Comparison of ENCODE assay signal across 23 cellular contexts in the genomic region with DNA sequence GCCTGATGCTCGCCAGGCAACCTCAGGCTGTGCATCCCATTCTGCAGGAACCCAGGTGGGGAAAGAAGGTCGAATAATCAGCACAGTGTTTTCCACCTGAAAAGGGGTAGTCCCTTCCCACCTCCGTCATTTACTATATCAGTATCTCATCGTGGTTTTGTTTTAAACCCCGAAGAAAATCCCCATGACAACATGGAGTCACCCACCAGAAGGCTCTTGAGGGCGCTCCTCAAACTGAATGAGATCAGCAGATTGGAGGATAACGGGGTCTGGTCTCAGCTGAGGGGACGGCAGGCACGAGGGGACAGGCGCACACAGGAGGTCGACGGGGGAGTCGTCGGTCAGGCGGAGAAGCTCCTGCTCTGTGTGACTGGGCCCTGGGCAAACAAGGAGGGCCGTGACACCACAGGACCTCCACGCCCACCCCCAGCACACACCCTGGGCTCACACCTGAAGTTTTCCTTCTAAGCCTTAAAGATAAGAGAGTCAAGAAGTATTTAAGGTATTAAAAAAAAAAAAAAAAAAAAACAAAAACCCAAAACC. TPM values are rescaled to one million over a fixed set of nuclear protein-coding genes. Genes with fewer than 3 reads are reported as not detected.
DNase-seq lines count a peak whose midpoint lies in the region; ATAC-seq, FAIRE-seq and TF ChIP-seq lines count a peak whose summit lies in the region.
"Had no signal": no experiment of that assay in that cellular context is flagged by ENCODE, and none has a peak within 500 bp of the region (broad histone marks: within the 10 kb centered on the region; RNA-seq: fewer than 3 reads in every experiment).

No MANE protein-coding gene starts in this region.

- peaks cover 76% of the 10 kb centered on the region for H3K36me3 ChIP-seq in K562 (ENCODE audit: control insufficient read depth, insufficient read depth, low read length)
- H3K36me3 ChIP-seq in gastrocnemius medialis: peaks cover 2 to 79% of the 10 kb centered on the region in 2 donors

- POLR2A ChIA-PET in activated CD8-positive, alpha-beta T cell treated with anti-CD3 and anti-CD28 coated beads for 36 hours (lab: Charles Lee): no interaction called here
- POLR2A ChIA-PET in activated CD8-positive, alpha-beta T cell treated with anti-CD3 and anti-CD28 coated beads, Interleukin-2, amount 10 ng/mL, durations not matched to agents 7 days and 5 days (lab: Charles Lee): no interaction called here
- POLR2A ChIA-PET in K562 (lab: Yijun Ruan, JAX): interaction anchor here (0.6 to 2.7 kb wide), 2 partner anchors 22 to 1604 kb away, joined by 3 to 16 read pairs; no protein-coding TSS in a partner anchor

- no peak for TF ChIP-seq EP300 in K562 (IDR thresholded peaks at IDR 0.05; ENCODE audit: low read length)

- no peak overlapping the region for H3K9ac ChIP-seq in K562 (ENCODE audit: insufficient read depth in 1 of 2, low read depth in 2 of 2, low read length in 2 of 2)

- ATAC-seq in activated CD8-positive, alpha-beta T cell treated with anti-CD3 and anti-CD28 coated beads for 36 hours: peak; percentile 79
- ATAC-seq in activated CD8-positive, alpha-beta T cell treated with anti-CD3 and anti-CD28 coated beads, Interleukin-2, amount 10 ng/mL, durations not matched to agents 7 days and 5 days: no peak
- peak; percentile 27 for ATAC-seq in T-helper 17 cell
- ATAC-seq in K562: no peak
- ATAC-seq in gastrocnemius medialis: no peak
- ATAC-seq in HG03095 (IDR thresholded peaks at IDR 0.05; ENCODE audit: unreplicated experiment): no peak
- no peak for ATAC-seq in GM18909 (IDR thresholded peaks at IDR 0.05; ENCODE audit: poor library complexity, unreplicated experiment)
- ATAC-seq: lower lobe of right lung had no signal

- no peaks in the 10 kb centered on the region for H4K20me1 ChIP-seq in K562 (replicated peaks; ENCODE audit: control insufficient read depth, insufficient read depth, low read length)

- H3K27ac ChIP-seq in K562 (ENCODE audit: extremely low read depth, low read depth, low read length): no peak overlapping the region
- H3K27ac ChIP-seq in gastrocnemius medialis: peak overlapping the region; percentile 43 to 73 (median 65)
- H3K27ac ChIP-seq: epithelial cell of prostate, heart left ventricle, lower lobe of right lung, PC-9, thyroid gland had no signal

- H3K4me2 ChIP-seq in K562 (ENCODE audit: insufficient read depth, low read length): no peak overlapping the region
- H3K4me2 ChIP-seq: PC-9 had no signal

- no peak for FAIRE-seq in K562 (lab: Jason Lieb, UNC)
- FAIRE-seq: G401.6, GM18507 had no signal

- H3K79me2 ChIP-seq in K562 (ENCODE audit: control insufficient read depth, insufficient read depth, low read length): no peaks in the 10 kb centered on the region

- no peak overlapping the region for H2AFZ ChIP-seq in K562 (ENCODE audit: low read depth, low read length)
- H2AFZ ChIP-seq: PC-9 had no signal

- H3K4me1 ChIP-seq in K562 (replicated peaks in 1 of 2; ENCODE audit: control insufficient read depth in 2 of 2, insufficient read depth in 2 of 2, low read length in 2 of 2) (peaks cover 1 to 4% of the 10 kb centered on the region in 2 experiments; a peak in 3 of 5 replicates), gastrocnemius medialis (peaks cover 0 to 20% of the 10 kb centered on the region in 2 donors)
- H3K4me1 ChIP-seq: BE2C, lower lobe of right lung, thyroid gland had no signal

- in situ Hi-C loops in K562 (cut with MboI): no loop called here
- in situ Hi-C loops in gastrocnemius medialis (cut with MboI; ENCODE audit: low sequenced_read_pairs in 4 of 4): no loop called here

- H3K4me3 ChIP-seq in K562 (no peak overlapping the region), gastrocnemius medialis (no peak overlapping the region)
- H3K4me3 ChIP-seq: heart left ventricle, lower lobe of right lung, PC-9, thyroid gland had no signal

- DNase-seq in activated CD8-positive, alpha-beta T cell treated with anti-CD3 and anti-CD28 coated beads for 36 hours: peak; percentile 53
- DNase-seq in activated CD8-positive, alpha-beta T cell treated with anti-CD3 and anti-CD28 coated beads, Interleukin-2, amount 10 ng/mL, durations not matched to agents 7 days and 5 days: no peak
- DNase-seq in T-helper 17 cell: no peak
- DNase-seq in K562 (ENCODE audit: extremely low read depth in 1 of 4, low spot score in 3 of 4): no peak
- no peak for DNase-seq in gastrocnemius medialis
- no peak for DNase-seq in SKM-1 (lab: John Stamatoyannopoulos, UW; ENCODE audit: unreplicated experiment)
- DNase-seq: BE2C; DMS53; heart left ventricle; kidney glomerular epithelial cell; lower lobe of right lung; NCI-H146; NCI-H510A; PC-9; SHP77 treated with DMSO at 0.1 percent for 48 hours; stimulated activated naive CD4-positive, alpha-beta T cell; thyroid gland had no signal

- no peaks in the 10 kb centered on the region for H3K9me3 Mint-ChIP-seq in activated CD8-positive, alpha-beta T cell treated with anti-CD3 and anti-CD28 coated beads for 36 hours
- H3K9me3 Mint-ChIP-seq in activated CD8-positive, alpha-beta T cell treated with anti-CD3 and anti-CD28 coated beads, Interleukin-2, amount 10 ng/mL, durations not matched to agents 7 days and 5 days (ENCODE audit: insufficient read depth): no peaks in the 10 kb centered on the region
- H3K9me3 Mint-ChIP-seq: brain had no signal

- no peak for TF ChIP-seq RAD21 in K562 (CRISPR knock-in tag; conservative IDR thresholded peaks at IDR 0.05 in 1 of 2, IDR thresholded peaks at IDR 0.05 in 1 of 2)

- no peaks in the 10 kb centered on the region for H3K9me1 ChIP-seq in K562 (ENCODE audit: control insufficient read depth, insufficient read depth, low read length)

- CTCF ChIA-PET in activated CD8-positive, alpha-beta T cell treated with anti-CD3 and anti-CD28 coated beads for 36 hours (lab: Charles Lee): no interaction called here
- CTCF ChIA-PET in activated CD8-positive, alpha-beta T cell treated with anti-CD3 and anti-CD28 coated beads, Interleukin-2, amount 10 ng/mL, durations not matched to agents 7 days and 5 days (lab: Charles Lee): no interaction called here
- CTCF ChIA-PET in K562 (lab: Yijun Ruan, JAX; ENCODE audit: low intra/inter-chr PET ratio): no interaction called here

- no peak overlapping the region for H3K4me3 Mint-ChIP-seq in activated CD8-positive, alpha-beta T cell treated with anti-CD3 and anti-CD28 coated beads for 36 hours
- no peak overlapping the region for H3K4me3 Mint-ChIP-seq in activated CD8-positive, alpha-beta T cell treated with anti-CD3 and anti-CD28 coated beads, Interleukin-2, amount 10 ng/mL, durations not matched to agents 7 days and 5 days
- no peak overlapping the region for H3K4me3 Mint-ChIP-seq in T-helper 17 cell
- H3K4me3 Mint-ChIP-seq: brain had no signal

- 78% methylated on average over 13 of the region's 17 CpGs for WGBS in K562 (ENCODE audit: insufficient coverage, low coverage, missing lambda C conversion rate)

- no peaks in the 10 kb centered on the region for H3K27me3 Mint-ChIP-seq in activated CD8-positive, alpha-beta T cell treated with anti-CD3 and anti-CD28 coated beads for 36 hours
- no peaks in the 10 kb centered on the region for H3K27me3 Mint-ChIP-seq in activated CD8-positive, alpha-beta T cell treated with anti-CD3 and anti-CD28 coated beads, Interleukin-2, amount 10 ng/mL, durations not matched to agents 7 days and 5 days (ENCODE audit: low read depth)
- H3K27me3 Mint-ChIP-seq in T-helper 17 cell: no peaks in the 10 kb centered on the region

- TF ChIP-seq POLR2A in K562 (conservative IDR thresholded peaks at IDR 0.05) (no peak), gastrocnemius medialis (IDR thresholded peaks at IDR 0.05) (no peak)

- H3K36me3 Mint-ChIP-seq in activated CD8-positive, alpha-beta T cell treated with anti-CD3 and anti-CD28 coated beads for 36 hours (ENCODE audit: low read depth): peaks cover 67% of the 10 kb centered on the region
- H3K36me3 Mint-ChIP-seq in activated CD8-positive, alpha-beta T cell treated with anti-CD3 and anti-CD28 coated beads, Interleukin-2, amount 10 ng/mL, durations not matched to agents 7 days and 5 days (ENCODE audit: low read depth): peaks cover 80% of the 10 kb centered on the region
- H3K36me3 Mint-ChIP-seq in T-helper 17 cell (ENCODE audit: low read depth): peaks cover 20% of the 10 kb centered on the region

- H3K9me3 ChIP-seq in T-helper 17 cell (ENCODE audit: control insufficient read depth, low read length, poor library complexity, severe bottlenecking) (no peaks in the 10 kb centered on the region), K562 (replicated peaks; ENCODE audit: control insufficient read depth, insufficient read depth, low read depth, low read length) (no peaks in the 10 kb centered on the region), gastrocnemius medialis (no peaks in the 10 kb centered on the region)
- H3K9me3 ChIP-seq: BE2C, heart left ventricle, lower lobe of right lung, thyroid gland had no signal

- BruUV-seq in K562 (replicated peaks; lab: Mats Ljungman, UMichigan): no TSS peak

- intact Hi-C loops in activated CD8-positive, alpha-beta T cell treated with anti-CD3 and anti-CD28 coated beads for 36 hours (cut with micrococcal nuclease): no loop called here
- intact Hi-C loops in K562 (cut with micrococcal nuclease) (no loop called here), gastrocnemius medialis (cut with DNase I; ENCODE audit: low total_unique reads) (no loop called here)

- no peak for TF ChIP-seq CTCF in activated CD8-positive, alpha-beta T cell treated with anti-CD3 and anti-CD28 coated beads for 36 hours (IDR thresholded peaks at IDR 0.05)
- TF ChIP-seq CTCF in K562 (IDR thresholded peaks at IDR 0.05 in 2 of 3, conservative IDR thresholded peaks at IDR 0.05 in 1 of 3; ENCODE audit: insufficient read depth in 2 of 3, low read depth in 1 of 3, low read length in 3 of 3) (no peak), gastrocnemius medialis (IDR thresholded peaks at IDR 0.05 in 4 of 5, conservative IDR thresholded peaks at IDR 0.05 in 1 of 5) (no peak)

- no peaks in the 10 kb centered on the region for H3K27me3 ChIP-seq in K562 (ENCODE audit: control insufficient read depth in 2 of 2, insufficient read depth in 2 of 2, low read length in 2 of 2)
- no peaks in the 10 kb centered on the region for H3K27me3 ChIP-seq in gastrocnemius medialis
- H3K27me3 ChIP-seq: BE2C, heart left ventricle, thyroid gland had no signal

- H3K27ac Mint-ChIP-seq in activated CD8-positive, alpha-beta T cell treated with anti-CD3 and anti-CD28 coated beads for 36 hours: peak overlapping the region; percentile 96
- no peak overlapping the region for H3K27ac Mint-ChIP-seq in activated CD8-positive, alpha-beta T cell treated with anti-CD3 and anti-CD28 coated beads, Interleukin-2, amount 10 ng/mL, durations not matched to agents 7 days and 5 days
- H3K27ac Mint-ChIP-seq in T-helper 17 cell: no peak overlapping the region

- peaks cover 22% of the 10 kb centered on the region for H3K4me1 Mint-ChIP-seq in activated CD8-positive, alpha-beta T cell treated with anti-CD3 and anti-CD28 coated beads for 36 hours (ENCODE audit: low read depth)
- H3K4me1 Mint-ChIP-seq in activated CD8-positive, alpha-beta T cell treated with anti-CD3 and anti-CD28 coated beads, Interleukin-2, amount 10 ng/mL, durations not matched to agents 7 days and 5 days (ENCODE audit: low read depth): peaks cover 14% of the 10 kb centered on the region
- H3K4me1 Mint-ChIP-seq in T-helper 17 cell: peaks cover 15% of the 10 kb centered on the region
- H3K4me1 Mint-ChIP-seq: brain had no signal

RNA-seq across cellular contexts. Expression of a gene that starts 44.2 kb away (rescaled TPM):
- total RNA-seq in activated CD8-positive, alpha-beta T cell treated with anti-CD3 and anti-CD28 coated beads for 36 hours: 10 to 100 TPM; 55.7 to 56.0 TPM
- 10 to 100 TPM; 62.7 to 64.5 TPM for total RNA-seq in activated CD8-positive, alpha-beta T cell treated with anti-CD3 and anti-CD28 coated beads, Interleukin-2, amount 10 ng/mL, durations not matched to agents 7 days and 5 days
- 100 to 1,000 TPM; 159 to 164 TPM for total RNA-seq in T-helper 17 cell
- total RNA-seq in K562 (2011; cell fraction: chromatin; rRNA removed; ENCODE audit: low replicate concordance): 123 and 208 TPM in 2 replicates
- total RNA-seq in K562 (2011; cell fraction: nucleolus; rRNA removed): 39.4 and 39.6 TPM in 2 replicates
- 73.5 and 85.4 TPM in 2 replicates for total RNA-seq in K562 (2011; cell fraction: nucleoplasm; rRNA removed)
- 8.8 and 11.7 TPM in 2 replicates for total RNA-seq in K562 (2014; rRNA removed)
- total RNA-seq in K562 (2014; rRNA removed; fragmentation: Illumina TruSeq; extraction: Trizol): 8.6 and 12.4 TPM in 2 replicates
- total RNA-seq in K562 (2015; rRNA removed; fragmentation: Illumina TruSeq; extraction: Trizol): 8.8 and 9.1 TPM in 2 replicates
- 29.9 and 33.2 TPM in 2 replicates for total RNA-seq in K562 (2021)
- polyA plus RNA-seq in K562 (2011; rRNA removed): 14.9 and 15.8 TPM in 2 replicates
- polyA plus RNA-seq in K562 (2011; cell fraction: cytosol; rRNA removed): 6.0 and 8.9 TPM in 2 replicates
- 55.8 and 66.2 TPM in 2 replicates for polyA plus RNA-seq in K562 (2011; cell fraction: nucleus; rRNA removed)
- polyA plus RNA-seq in K562 (2012): 15.9 and 23.1 TPM in 2 replicates
- 20.0 and 20.4 TPM in 2 replicates for polyA plus RNA-seq in K562 (2014; fragmentation: Illumina TruSeq; extraction: Trizol)
- polyA plus RNA-seq in K562 (2014; fragmentation: Nextera tagmentation; extraction: Ambion mirVana): 1 to 10 TPM; 4.7 to 5.3 TPM
- 10.5 and 13.5 TPM in 2 replicates for polyA plus RNA-seq in K562 (2014; rRNA removed)
- 27.3 and 31.8 TPM in 2 replicates for polyA minus RNA-seq in K562 (2011; rRNA and poly(A)+ RNA removed)
- polyA minus RNA-seq in K562 (2011; cell fraction: cytosol; rRNA and poly(A)+ RNA removed): 12.8 and 15.4 TPM in 2 replicates
- polyA minus RNA-seq in K562 (2011; cell fraction: nucleus; rRNA and poly(A)+ RNA removed): 24.4 and 39.8 TPM in 2 replicates
- 10 to 100 TPM; 19.5 to 29.8 (median 26.5) TPM for total RNA-seq in gastrocnemius medialis

RNA-seq across cellular contexts. Expression of a gene that starts 51.3 kb away (rescaled TPM):
- 100 to 1,000 TPM in 1 of 2 experiments, 10 to 100 TPM in 1; 97.6 to 103 TPM for total RNA-seq in activated CD8-positive, alpha-beta T cell treated with anti-CD3 and anti-CD28 coated beads for 36 hours
- total RNA-seq in activated CD8-positive, alpha-beta T cell treated with anti-CD3 and anti-CD28 coated beads, Interleukin-2, amount 10 ng/mL, durations not matched to agents 7 days and 5 days: 100 to 1,000 TPM; 140 to 141 TPM
- total RNA-seq in T-helper 17 cell (100 to 1,000 TPM; 122 to 123 TPM), K562 (2014; rRNA removed) (27.5 and 28.2 TPM in 2 replicates), K562 (2014; rRNA removed; fragmentation: Illumina TruSeq; extraction: Trizol) (34.7 and 43.9 TPM in 2 replicates), K562 (2015; rRNA removed; fragmentation: Illumina TruSeq; extraction: Trizol) (29.0 and 30.0 TPM in 2 replicates), K562 (2021) (48.2 and 59.9 TPM in 2 replicates), gastrocnemius medialis (10 to 100 TPM in 2 of 4 donors, 1 to 10 TPM in 2; 4.0 to 26.2 (median 11.9) TPM)
- total RNA-seq in K562 (2011; cell fraction: chromatin; rRNA removed; ENCODE audit: low replicate concordance): 97.1 and 106 TPM in 2 replicates
- 52.9 and 59.7 TPM in 2 replicates for total RNA-seq in K562 (2011; cell fraction: nucleolus; rRNA removed)
- 67.1 and 73.9 TPM in 2 replicates for total RNA-seq in K562 (2011; cell fraction: nucleoplasm; rRNA removed)
- polyA plus RNA-seq in K562 (2011; rRNA removed) (21.7 and 24.8 TPM in 2 replicates), K562 (2014; fragmentation: Illumina TruSeq; extraction: Trizol) (39.2 and 40.4 TPM in 2 replicates), K562 (2014; fragmentation: Nextera tagmentation; extraction: Ambion mirVana) (1 to 10 TPM; 3.1 to 3.6 TPM), K562 (2014; rRNA removed) (31.0 and 32.2 TPM in 2 replicates)
- 24.6 and 27.8 TPM in 2 replicates for polyA plus RNA-seq in K562 (2011; cell fraction: cytosol; rRNA removed)
- 18.8 and 22.8 TPM in 2 replicates for polyA plus RNA-seq in K562 (2011; cell fraction: nucleus; rRNA removed)
- polyA plus RNA-seq in K562 (2012): 30.4 and 37.2 TPM in 2 replicates
- polyA minus RNA-seq in K562 (2011; rRNA and poly(A)+ RNA removed): 31.2 and 32.1 TPM in 2 replicates
- polyA minus RNA-seq in K562 (2011; cell fraction: cytosol; rRNA and poly(A)+ RNA removed): 27.2 and 29.6 TPM in 2 replicates
- 15.2 and 21.0 TPM in 2 replicates for polyA minus RNA-seq in K562 (2011; cell fraction: nucleus; rRNA and poly(A)+ RNA removed)

Comparison
In these comparisons a context has a peak if more than half of its experiments do, and no peak if none do; other contexts are left out.
1. ATAC-seq: peak in activated CD8-positive, alpha-beta T cell treated with anti-CD3 and anti-CD28 coated beads for 36 hours (single experiment) and T-helper 17 cell (single experiment); none in activated CD8-positive, alpha-beta T cell treated with anti-CD3 and anti-CD28 coated beads, Interleukin-2, amount 10 ng/mL, durations not matched to agents 7 days and 5 days (single experiment), K562 (single experiment), gastrocnemius medialis (0 of 2), HG03095 (single experiment) and GM18909 (single experiment).